Comparison of ENCODE assay signal across 8 cellular contexts in genomic region chr3:152835311-152836102, GRCh38. TPM values are rescaled to one million over a fixed set of nuclear protein-coding genes. Genes with fewer than 3 reads are reported as not detected.
A peak's percentile ranks its signal among the peaks of the same experiment; 100 is the strongest.
DNase-seq lines count a peak whose midpoint lies in the region; ATAC-seq and TF ChIP-seq lines count a peak whose summit lies in the region.

No MANE protein-coding gene starts in this region.

- no peaks in the 10 kb centered on the region for H3K36me3 Mint-ChIP-seq in IgD-negative memory B cell
- peaks cover 41% of the 10 kb centered on the region for H3K36me3 Mint-ChIP-seq in WTC11
- H3K36me3 Mint-ChIP-seq in natural killer cell treated with Interleukin-12 subunit alpha and Interleukin-12 subunit beta and Interleukin-15 and Interleukin-18, amount 100 ng/mL, for 72 hours = peaks cover 5% of the 10 kb centered on the region

- H3K27me3 ChIP-seq in effector memory CD4-positive, alpha-beta T cell (replicated peaks; ENCODE audit: control insufficient read depth, insufficient read depth, low read length, poor library complexity, severe bottlenecking) = no peaks in the 10 kb centered on the region

- ATAC-seq in GM21723 (IDR thresholded peaks at IDR 0.05; ENCODE audit: unreplicated experiment) = peak; percentile 72
- ATAC-seq in WTC11 = peak; percentile 56
- ATAC-seq in natural killer cell treated with Interleukin-12 subunit alpha and Interleukin-12 subunit beta and Interleukin-15 and Interleukin-18, amount 100 ng/mL, for 72 hours = peak; percentile 66 to 72

- H3K4me1 Mint-ChIP-seq in IgD-negative memory B cell = peaks cover 0 to 10% (median 6%) of the 10 kb centered on the region in 3 donors
- peaks cover 52% of the 10 kb centered on the region for H3K4me1 Mint-ChIP-seq in WTC11
- H3K4me1 Mint-ChIP-seq in natural killer cell treated with Interleukin-12 subunit alpha and Interleukin-12 subunit beta and Interleukin-15 and Interleukin-18, amount 100 ng/mL, for 72 hours (ENCODE audit: low read depth in 2 of 2) = peaks cover 7 to 10% of the 10 kb centered on the region in 2 donors

- no peak for TF ChIP-seq CTCF in WTC11 (IDR thresholded peaks at IDR 0.05)
- TF ChIP-seq CTCF in fibroblast of the aortic adventitia (IDR thresholded peaks at IDR 0.05; ENCODE audit: insufficient read depth, low read length) = peak; percentile 19

- H3K9me3 ChIP-seq in effector memory CD4-positive, alpha-beta T cell (ENCODE audit: control insufficient read depth, low read length) = no peaks in the 10 kb centered on the region

- no peak overlapping the region for H3K27ac ChIP-seq in effector memory CD4-positive, alpha-beta T cell (ENCODE audit: insufficient read depth, low read length, poor library complexity, severe bottlenecking)

- no peaks in the 10 kb centered on the region for H3K36me3 ChIP-seq in effector memory CD4-positive, alpha-beta T cell (ENCODE audit: control insufficient read depth, insufficient read depth, low read length)

- H3K9me3 Mint-ChIP-seq in IgD-negative memory B cell (peaks cover 0 to 5% (median 0%) of the 10 kb centered on the region in 3 donors), WTC11 (peaks cover 3% of the 10 kb centered on the region; the same call in 1 of the 2 replicates)
- H3K9me3 Mint-ChIP-seq in natural killer cell treated with Interleukin-12 subunit alpha and Interleukin-12 subunit beta and Interleukin-15 and Interleukin-18, amount 100 ng/mL, for 72 hours = no peaks in the 10 kb centered on the region

- H3K27me3 Mint-ChIP-seq in IgD-negative memory B cell (peaks cover 20% of the 10 kb centered on the region), WTC11 (ENCODE audit: low read depth) (peaks cover 11% of the 10 kb centered on the region)
- peaks cover 14 to 25% of the 10 kb centered on the region in 2 donors for H3K27me3 Mint-ChIP-seq in natural killer cell treated with Interleukin-12 subunit alpha and Interleukin-12 subunit beta and Interleukin-15 and Interleukin-18, amount 100 ng/mL, for 72 hours

- peak overlapping the region; percentile 66 for H3K4me3 ChIP-seq in fibroblast of the aortic adventitia (ENCODE audit: low read depth, low read length)
- H3K4me3 ChIP-seq in effector memory CD4-positive, alpha-beta T cell (ENCODE audit: insufficient read depth, low read depth, low read length, poor library complexity, severe bottlenecking) = no peak overlapping the region

- DNase-seq in NCI-H510A (lab: John Stamatoyannopoulos, UW) (peak; percentile 7), NCI-H510A treated with DMSO at 0.1 percent for 48 hours (lab: John Stamatoyannopoulos, UW) (no peak), WTC11 (ENCODE audit: low spot score) (peak; percentile 71), fibroblast of the aortic adventitia (ENCODE audit: low read depth) (peak; percentile 45)
- no peak for DNase-seq in natural killer cell treated with Interleukin-12 subunit alpha and Interleukin-12 subunit beta and Interleukin-15 and Interleukin-18, amount 100 ng/mL, for 72 hours (ENCODE audit: low spot score)
- DNase-seq in effector memory CD4-positive, alpha-beta T cell = no peak

- H3K4me3 Mint-ChIP-seq in IgD-negative memory B cell = peak overlapping the region; percentile 87 to 94 (median 90)
- H3K4me3 Mint-ChIP-seq in WTC11 = peak overlapping the region; percentile 91
- H3K4me3 Mint-ChIP-seq in natural killer cell treated with Interleukin-12 subunit alpha and Interleukin-12 subunit beta and Interleukin-15 and Interleukin-18, amount 100 ng/mL, for 72 hours = peak overlapping the region; percentile 80

- H3K4me1 ChIP-seq in effector memory CD4-positive, alpha-beta T cell (ENCODE audit: control insufficient read depth, insufficient read depth, low read length, poor library complexity, severe bottlenecking) = no peaks in the 10 kb centered on the region

- POLR2A ChIA-PET in WTC11 (lab: Charles Lee) = interaction anchor here (0.6 to 1.9 kb wide), 6 partner anchors 11 to 344 kb away, joined by 3 to 10 read pairs (median 4); no protein-coding TSS in a partner anchor

- CTCF ChIA-PET in WTC11 (lab: Charles Lee) = interaction anchor here (0.9 to 2.2 kb wide), 11 partner anchors 9 to 364 kb away, joined by 3 to 12 read pairs (median 4); no protein-coding TSS in a partner anchor

- H3K27ac Mint-ChIP-seq in IgD-negative memory B cell = no peak overlapping the region
- peak overlapping the region; percentile 99 for H3K27ac Mint-ChIP-seq in WTC11
- no peak overlapping the region for H3K27ac Mint-ChIP-seq in natural killer cell treated with Interleukin-12 subunit alpha and Interleukin-12 subunit beta and Interleukin-15 and Interleukin-18, amount 100 ng/mL, for 72 hours

TF ChIP-seq in WTC11, 78 proteins besides CTCF, POLR2A, EP300 and RAD21 (continues in another document):
- TF ChIP-seq FOXP4 (CRISPR knock-in tag; IDR thresholded peaks at IDR 0.05) (0 out of 2 replicates have a peak, but pooled peaks have one; percentile 3), TCF7 (CRISPR knock-in tag; IDR thresholded peaks at IDR 0.05; ENCODE audit: low read depth) (peak; percentile 50; the same call in 1 of the 2 replicates), ZNF532 (CRISPR knock-in tag; IDR thresholded peaks at IDR 0.05; ENCODE audit: borderline replicate concordance) (no peak), NFYB (CRISPR knock-in tag; conservative IDR thresholded peaks at IDR 0.05; ENCODE audit: low read depth) (peak; percentile 26; the same call in 1 of the 2 replicates), SMAD4 (CRISPR knock-in tag; IDR thresholded peaks at IDR 0.05) (no peak)
- TF ChIP-seq, protein P1, sequence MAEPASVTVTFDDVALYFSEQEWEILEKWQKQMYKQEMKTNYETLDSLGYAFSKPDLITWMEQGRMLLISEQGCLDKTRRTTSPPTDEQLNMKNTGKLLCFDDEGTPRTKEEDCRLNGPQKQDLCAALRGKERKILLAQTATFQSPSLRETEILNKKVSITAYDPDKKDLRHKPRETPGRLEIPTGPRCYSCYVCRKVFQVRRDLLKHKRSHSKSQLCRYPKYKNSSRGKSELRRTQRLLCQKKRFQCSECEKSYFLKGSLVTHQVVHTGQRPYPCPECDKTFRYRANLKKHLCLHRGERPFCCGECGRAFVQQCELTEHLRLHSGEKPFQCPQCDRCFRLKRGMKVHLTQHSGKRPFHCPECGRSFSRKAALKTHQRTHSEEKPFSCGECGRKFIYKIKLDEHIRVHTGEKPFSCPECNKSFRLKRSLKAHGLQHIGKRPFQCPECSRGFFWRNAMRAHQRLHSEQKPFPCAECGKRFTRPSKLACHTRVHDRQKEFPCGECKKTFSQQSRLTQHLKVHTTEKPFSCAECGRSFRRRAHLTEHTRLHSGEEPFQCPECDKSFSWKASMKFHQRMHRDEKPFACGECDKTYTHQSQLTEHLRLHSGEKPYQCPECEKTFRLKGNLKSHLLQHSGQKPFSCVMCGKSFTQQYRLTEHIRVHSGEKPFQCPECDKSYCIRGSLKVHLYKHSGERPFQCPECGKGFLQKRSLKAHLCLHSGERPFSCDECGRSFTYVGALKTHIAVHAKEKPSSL (CRISPR knock-in tag; conservative IDR thresholded peaks at IDR 0.05) = no peak

RNA-seq across cellular contexts. Expression of gene P2RY1, which starts 0.6 kb away (rescaled TPM):
- polyA plus RNA-seq in IgD-negative memory B cell = 0.04 TPM
- total RNA-seq in WTC11 (2021) = 31.6 to 47.2 TPM (median 32.9 TPM) in 3 replicates
- 0.81 and 1.1 TPM in 2 replicates for total RNA-seq in fibroblast of the aortic adventitia (ENCODE audit: low replicate concordance)
- total RNA-seq in natural killer cell treated with Interleukin-12 subunit alpha and Interleukin-12 subunit beta and Interleukin-15 and Interleukin-18, amount 100 ng/mL, for 72 hours = 1 to 10 TPM; 1.2 to 2.3 TPM

Comparison
In these comparisons a context has a peak if more than half of its experiments do, and no peak if none do; other contexts are left out.
1. DNase-seq: peak in NCI-H510A (single experiment), WTC11 (single experiment) and fibroblast of the aortic adventitia (single experiment); none in NCI-H510A treated with DMSO at 0.1 percent for 48 hours (single experiment), natural killer cell treated with Interleukin-12 subunit alpha and Interleukin-12 subunit beta and Interleukin-15 and Interleukin-18, amount 100 ng/mL, for 72 hours (single experiment) and effector memory CD4-positive, alpha-beta T cell (0 of 3).
2. Peak in every context shown above with its lines, with median percentiles within 50 percentile points of each other: ATAC-seq and H3K4me3 Mint-ChIP-seq.